ENCODE assay signal across 19 cellular contexts in genomic region chr1:185420588-185421081, GRCh38.
DNase-seq lines count a peak whose midpoint lies in the region; ATAC-seq, FAIRE-seq and TF ChIP-seq lines count a peak whose summit lies in the region.
"Had no signal": no experiment of that assay in that cellular context is flagged by ENCODE, and none has a peak within 500 bp of the region (broad histone marks: within the 10 kb centered on the region; RNA-seq: fewer than 3 reads in every experiment).

No MANE protein-coding gene starts in this region.

- no peak for FAIRE-seq in kidney (lab: Jason Lieb, UNC)
- FAIRE-seq: pancreas had no signal

- H3K9me3 Mint-ChIP-seq in activated CD4-positive, alpha-beta T cell treated with anti-CD3 and anti-CD28 coated beads for 36 hours (ENCODE audit: low read depth) = no peaks in the 10 kb centered on the region
- no peaks in the 10 kb centered on the region for H3K9me3 Mint-ChIP-seq in activated CD8-positive, alpha-beta T cell treated with anti-CD3 and anti-CD28 coated beads for 36 hours
- peaks cover 0 to 16% (median 0%) of the 10 kb centered on the region in 11 donors for H3K9me3 Mint-ChIP-seq in naive thymus-derived CD4-positive, alpha-beta T cell
- H3K9me3 Mint-ChIP-seq: type B pancreatic cell had no signal

- no peak overlapping the region for H3K4me3 ChIP-seq in Jurkat, Clone E6-1 (ENCODE audit: low read length)
- H3K4me3 ChIP-seq in naive thymus-derived CD4-positive, alpha-beta T cell (ENCODE audit: low read length) = no peak overlapping the region
- H3K4me3 ChIP-seq in kidney (ENCODE audit: low read length in 2 of 2) = no peak overlapping the region
- H3K4me3 ChIP-seq: adrenal gland, pancreas, skin epidermis had no signal

- no peaks in the 10 kb centered on the region for H3K36me3 Mint-ChIP-seq in activated CD4-positive, alpha-beta T cell treated with anti-CD3 and anti-CD28 coated beads for 36 hours (ENCODE audit: low read depth)
- no peaks in the 10 kb centered on the region for H3K36me3 Mint-ChIP-seq in activated CD8-positive, alpha-beta T cell treated with anti-CD3 and anti-CD28 coated beads for 36 hours (ENCODE audit: low read depth)
- H3K36me3 Mint-ChIP-seq in naive thymus-derived CD4-positive, alpha-beta T cell = peaks cover 0 to 39% (median 0%) of the 10 kb centered on the region in 5 donors
- H3K36me3 Mint-ChIP-seq: type B pancreatic cell had no signal

- H3K36me3 ChIP-seq in naive thymus-derived CD4-positive, alpha-beta T cell (ENCODE audit: control insufficient read depth in 2 of 3, insufficient read depth in 3 of 3, low read length in 3 of 3) = no peaks in the 10 kb centered on the region
- no peaks in the 10 kb centered on the region for H3K36me3 ChIP-seq in kidney (ENCODE audit: control insufficient read depth in 1 of 2, insufficient read depth in 2 of 2, low read length in 2 of 2)
- H3K36me3 ChIP-seq: adrenal gland, pancreas had no signal

- peak; percentile 39 for ATAC-seq in activated CD4-positive, alpha-beta T cell treated with anti-CD3 and anti-CD28 coated beads for 36 hours
- peak; percentile 73 for ATAC-seq in activated CD8-positive, alpha-beta T cell treated with anti-CD3 and anti-CD28 coated beads for 36 hours
- peak; percentile 90 for ATAC-seq in naive thymus-derived CD4-positive, alpha-beta T cell
- ATAC-seq in GM19452 (IDR thresholded peaks at IDR 0.05; ENCODE audit: unreplicated experiment) (no peak), HG03442 (IDR thresholded peaks at IDR 0.05; ENCODE audit: unreplicated experiment) (no peak)
- ATAC-seq: PC-3 had no signal

- no peak overlapping the region for H3K27ac ChIP-seq in naive thymus-derived CD4-positive, alpha-beta T cell (ENCODE audit: low read depth, low read length)
- H3K27ac ChIP-seq in kidney (ENCODE audit: low read depth in 2 of 2, low read length in 2 of 2) = no peak overlapping the region
- H3K27ac ChIP-seq: adrenal gland, C4-2B, pancreas had no signal

- POLR2A ChIA-PET in activated CD4-positive, alpha-beta T cell treated with anti-CD3 and anti-CD28 coated beads for 36 hours (lab: Charles Lee) = interaction anchor here (0.6 kb wide), 1 partner anchor 166 kb away, joined by 4 read pairs; no protein-coding TSS in a partner anchor
- POLR2A ChIA-PET in activated CD8-positive, alpha-beta T cell treated with anti-CD3 and anti-CD28 coated beads for 36 hours (lab: Charles Lee) = interaction anchor here (0.5 to 2.7 kb wide), 3 partner anchors 19 to 104 kb away, joined by 4 to 16 read pairs (median 6); partner anchors contain the start of gene IVNS1ABP
- POLR2A ChIA-PET in naive thymus-derived CD4-positive, alpha-beta T cell (lab: Charles Lee) = no interaction called here

- H3K4me1 ChIP-seq in naive thymus-derived CD4-positive, alpha-beta T cell (ENCODE audit: control insufficient read depth in 2 of 2, insufficient read depth in 2 of 2, low read length in 2 of 2) = peaks cover 0 to 21% of the 10 kb centered on the region in 2 donors
- no peaks in the 10 kb centered on the region for H3K4me1 ChIP-seq in kidney (ENCODE audit: control insufficient read depth in 1 of 2, insufficient read depth in 1 of 2, low read depth in 1 of 2, low read length in 2 of 2)
- H3K4me1 ChIP-seq: adrenal gland, pancreas had no signal

- DNase-seq in activated CD4-positive, alpha-beta T cell treated with anti-CD3 and anti-CD28 coated beads for 36 hours = no peak
- DNase-seq in activated CD4-positive, alpha-beta T cell treated with anti-CD3 and anti-CD28 coated beads for 48 hours = no peak
- peak; percentile 6 for DNase-seq in Jurkat, Clone E6-1 (ENCODE audit: low read depth, low spot score)
- DNase-seq in activated CD8-positive, alpha-beta T cell treated with anti-CD3 and anti-CD28 coated beads for 36 hours = peak; percentile 45
- no peak for DNase-seq in naive thymus-derived CD4-positive, alpha-beta T cell
- no peak for DNase-seq in kidney
- DNase-seq: adrenal gland, caudate nucleus, DMS79 treated with DMSO at 0.1 percent for 48 hours, hippocampal formation, NCI-H1930, pancreas, PC-3, SW 1271 had no signal

- peaks cover 10% of the 10 kb centered on the region for H3K4me1 Mint-ChIP-seq in activated CD4-positive, alpha-beta T cell treated with anti-CD3 and anti-CD28 coated beads for 36 hours
- H3K4me1 Mint-ChIP-seq in activated CD8-positive, alpha-beta T cell treated with anti-CD3 and anti-CD28 coated beads for 36 hours (ENCODE audit: low read depth) = peaks cover 30% of the 10 kb centered on the region
- H3K4me1 Mint-ChIP-seq in naive thymus-derived CD4-positive, alpha-beta T cell = peaks cover 0 to 69% (median 3%) of the 10 kb centered on the region in 7 donors

- H3K4me3 Mint-ChIP-seq in activated CD4-positive, alpha-beta T cell treated with anti-CD3 and anti-CD28 coated beads for 36 hours = no peak overlapping the region
- peak overlapping the region; percentile 27 for H3K4me3 Mint-ChIP-seq in activated CD8-positive, alpha-beta T cell treated with anti-CD3 and anti-CD28 coated beads for 36 hours
- peak overlapping the region in 1 of 10 donors; percentile 71 for H3K4me3 Mint-ChIP-seq in naive thymus-derived CD4-positive, alpha-beta T cell
- H3K4me3 Mint-ChIP-seq: type B pancreatic cell had no signal

- H3K9ac ChIP-seq in kidney (ENCODE audit: low read length in 2 of 2) = no peak overlapping the region

- no peaks in the 10 kb centered on the region for H3K9me3 ChIP-seq in naive thymus-derived CD4-positive, alpha-beta T cell (ENCODE audit: control insufficient read depth in 2 of 3, low read length in 3 of 3)
- H3K9me3 ChIP-seq in kidney (ENCODE audit: control insufficient read depth in 1 of 2, low read length in 2 of 2) = no peaks in the 10 kb centered on the region
- H3K9me3 ChIP-seq: adrenal gland, pancreas had no signal

- CTCF ChIA-PET in activated CD4-positive, alpha-beta T cell treated with anti-CD3 and anti-CD28 coated beads for 36 hours (lab: Charles Lee) = interaction anchor here (0.7 kb wide), 1 partner anchor 253 kb away, joined by 3 read pairs; no protein-coding TSS in a partner anchor
- CTCF ChIA-PET in activated CD8-positive, alpha-beta T cell treated with anti-CD3 and anti-CD28 coated beads for 36 hours (lab: Charles Lee) = no interaction called here
- CTCF ChIA-PET in naive thymus-derived CD4-positive, alpha-beta T cell (lab: Charles Lee) = interaction anchor here (0.6 kb wide), 1 partner anchor 71 kb away, joined by 3 read pairs; no protein-coding TSS in a partner anchor

- no peak overlapping the region for H3K27ac Mint-ChIP-seq in activated CD4-positive, alpha-beta T cell treated with anti-CD3 and anti-CD28 coated beads for 36 hours
- peak overlapping the region; percentile 83 for H3K27ac Mint-ChIP-seq in activated CD8-positive, alpha-beta T cell treated with anti-CD3 and anti-CD28 coated beads for 36 hours
- H3K27ac Mint-ChIP-seq in naive thymus-derived CD4-positive, alpha-beta T cell = peak overlapping the region in 3 of 9 donors; percentile 9 to 95 (median 42)
- H3K27ac Mint-ChIP-seq: type B pancreatic cell had no signal

- H3K27me3 ChIP-seq in naive thymus-derived CD4-positive, alpha-beta T cell (ENCODE audit: control insufficient read depth in 2 of 2, insufficient read depth in 2 of 2, low read length in 2 of 2) = no peaks in the 10 kb centered on the region
- H3K27me3 ChIP-seq: adrenal gland, pancreas had no signal

- TF ChIP-seq CTCF in activated CD8-positive, alpha-beta T cell treated with anti-CD3 and anti-CD28 coated beads for 36 hours (IDR thresholded peaks at IDR 0.05) = no peak
- TF ChIP-seq CTCF in kidney (IDR thresholded peaks at IDR 0.05; ENCODE audit: borderline replicate concordance, extremely low read depth, insufficient read depth) = no peak

- no peaks in the 10 kb centered on the region for H3K27me3 Mint-ChIP-seq in activated CD4-positive, alpha-beta T cell treated with anti-CD3 and anti-CD28 coated beads for 36 hours
- no peaks in the 10 kb centered on the region for H3K27me3 Mint-ChIP-seq in activated CD8-positive, alpha-beta T cell treated with anti-CD3 and anti-CD28 coated beads for 36 hours
- H3K27me3 Mint-ChIP-seq in naive thymus-derived CD4-positive, alpha-beta T cell = no peaks in the 10 kb centered on the region
- H3K27me3 Mint-ChIP-seq: type B pancreatic cell had no signal

- intact Hi-C loops in activated CD4-positive, alpha-beta T cell treated with anti-CD3 and anti-CD28 coated beads for 36 hours (cut with DNase I, micrococcal nuclease) = no loop called here
- intact Hi-C loops in activated CD8-positive, alpha-beta T cell treated with anti-CD3 and anti-CD28 coated beads for 36 hours (cut with micrococcal nuclease) = no loop called here
- intact Hi-C loops in naive thymus-derived CD4-positive, alpha-beta T cell (cut with micrococcal nuclease) = loop anchor here in 1 of 2 donors (1.0 to 5.0 kb wide), 7 partner anchors 9 to 252 kb away; partner anchors contain the start of gene IVNS1ABP
- intact Hi-C loops in kidney (cut with DNase I) = no loop called here

Comparison
In these comparisons a context has a peak if more than half of its experiments do, and no peak if none do; other contexts are left out.
1. ATAC-seq: peak in activated CD4-positive, alpha-beta T cell treated with anti-CD3 and anti-CD28 coated beads for 36 hours (single experiment), activated CD8-positive, alpha-beta T cell treated with anti-CD3 and anti-CD28 coated beads for 36 hours (single experiment) and naive thymus-derived CD4-positive, alpha-beta T cell (single experiment); none in GM19452 (single experiment) and HG03442 (single experiment).
2. DNase-seq: peak in Jurkat, Clone E6-1 (single experiment) and activated CD8-positive, alpha-beta T cell treated with anti-CD3 and anti-CD28 coated beads for 36 hours (single experiment); none in activated CD4-positive, alpha-beta T cell treated with anti-CD3 and anti-CD28 coated beads for 36 hours (single experiment), activated CD4-positive, alpha-beta T cell treated with anti-CD3 and anti-CD28 coated beads for 48 hours (single experiment), naive thymus-derived CD4-positive, alpha-beta T cell (0 of 9) and kidney (single experiment).